Comparison of ENCODE assay signal across 12 cellular contexts in the genomic region with DNA sequence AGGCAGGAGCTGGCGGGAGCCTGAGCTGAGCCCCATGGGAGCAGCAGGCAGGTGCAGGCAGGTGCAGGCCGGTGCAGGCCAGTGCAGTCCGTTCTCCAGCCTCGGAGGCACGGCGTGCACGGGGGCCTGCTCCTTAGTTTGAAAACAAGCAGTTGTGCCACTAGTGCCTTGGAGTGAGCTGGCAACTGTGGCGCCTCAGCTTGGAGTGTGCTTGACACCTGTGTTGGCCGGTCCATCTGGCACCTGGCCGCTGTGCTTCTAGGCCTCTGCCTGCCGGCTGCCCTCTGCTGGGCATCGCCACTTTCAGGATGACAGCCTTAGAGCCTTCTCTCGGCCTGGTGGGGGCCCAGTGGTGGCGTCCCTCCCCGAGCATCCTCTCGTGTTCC. TPM values are rescaled to one million over a fixed set of nuclear protein-coding genes. Genes with fewer than 3 reads are reported as not detected.
DNase-seq lines count a peak whose midpoint lies in the region; ATAC-seq and TF ChIP-seq lines count a peak whose summit lies in the region.
"Had no signal": no experiment of that assay in that cellular context is flagged by ENCODE, and none has a peak within 500 bp of the region (broad histone marks: within the 10 kb centered on the region; RNA-seq: fewer than 3 reads in every experiment).

No MANE protein-coding gene starts in this region.

- no peak for TF ChIP-seq POLR2A in gastrocnemius medialis (IDR thresholded peaks at IDR 0.05)
- no peak for TF ChIP-seq POLR2A in erythroblast (IDR thresholded peaks at IDR 0.05; ENCODE audit: low read length)

- no peak for TF ChIP-seq EP300 in Ishikawa (IDR thresholded peaks at IDR 0.05; ENCODE audit: borderline replicate concordance)

- peak overlapping the region; percentile 44 to 66 (median 52) for H3K27ac ChIP-seq in gastrocnemius medialis

- TF ChIP-seq RAD21 in Ishikawa (IDR thresholded peaks at IDR 0.05; ENCODE audit: low read depth) = peak; percentile 16; the same call in 1 of the 2 replicates

- H3K36me3 ChIP-seq in gastrocnemius medialis = no peaks in the 10 kb centered on the region
- H3K36me3 ChIP-seq: MG63 had no signal

- H3K4me3 ChIP-seq in epithelial cell of esophagus (ENCODE audit: low read length) (no peak overlapping the region), gastrocnemius medialis (no peak overlapping the region)
- H3K4me3 ChIP-seq: dorsolateral prefrontal cortex, MG63 had no signal

- ATAC-seq in gastrocnemius medialis = peak; percentile 91 to 98
- ATAC-seq: naive thymus-derived CD8-positive, alpha-beta T cell had no signal

- intact Hi-C loops in gastrocnemius medialis (cut with DNase I; ENCODE audit: low total_unique reads) = loop anchor here (5.0 to 10.0 kb wide), 2 partner anchors 143 to 236 kb away; no protein-coding TSS in a partner anchor

- in situ Hi-C loops in gastrocnemius medialis (cut with MboI; ENCODE audit: low sequenced_read_pairs in 4 of 4) = loop anchor here in 2 of 4 donors (10.0 kb wide), 2 partner anchors 94 to 114 kb away; no protein-coding TSS in a partner anchor
- in situ Hi-C loops in GM13976 (cut with MboI; ENCODE audit: low sequenced_read_pairs, unreplicated experiment) = no loop called here

- DNase-seq in NCI-H774 (lab: John Stamatoyannopoulos, UW) (peak; percentile 40), epithelial cell of esophagus (ENCODE audit: low read depth) (peak; percentile 21), gastrocnemius medialis (peak; percentile 86 to 92), erythroblast (lab: John Stamatoyannopoulos, UW) (no peak), SKM-1 treated with dmso at 0.1 percent for 144 hours (lab: John Stamatoyannopoulos, UW; ENCODE audit: unreplicated experiment) (no peak), GM13976 (ENCODE audit: low spot score) (no peak)
- DNase-seq: activated CD4-positive, alpha-beta T cell treated with anti-CD3 and anti-CD28 coated beads for 48 hours; MG63; naive thymus-derived CD8-positive, alpha-beta T cell; stimulated activated naive CD4-positive, alpha-beta T cell had no signal

- peak; percentile 19 for TF ChIP-seq CTCF in epithelial cell of esophagus (IDR thresholded peaks at IDR 0.05; ENCODE audit: insufficient read depth, low read depth, low read length, missing control alignments)
- TF ChIP-seq CTCF in gastrocnemius medialis (IDR thresholded peaks at IDR 0.05 in 4 of 5, conservative IDR thresholded peaks at IDR 0.05 in 1 of 5) = peak; percentile 41 to 68 (median 58)
- TF ChIP-seq CTCF in GM13976 (IDR thresholded peaks at IDR 0.05; ENCODE audit: borderline replicate concordance, control extremely low read depth, extremely low read depth, insufficient read depth, missing control alignments) = no peak

- peaks cover 0 to 5% of the 10 kb centered on the region in 2 donors for H3K4me1 ChIP-seq in gastrocnemius medialis

- no peaks in the 10 kb centered on the region for H3K9me3 ChIP-seq in gastrocnemius medialis
- H3K9me3 ChIP-seq: MG63 had no signal

- no peaks in the 10 kb centered on the region for H3K27me3 ChIP-seq in gastrocnemius medialis
- H3K27me3 ChIP-seq: dorsolateral prefrontal cortex, MG63 had no signal

TF ChIP-seq in Ishikawa, 13 proteins besides CTCF, POLR2A, EP300 and RAD21:
- no peak for TF ChIP-seq EGR1 (IDR thresholded peaks at IDR 0.05)
- TF ChIP-seq TCF12 (IDR thresholded peaks at IDR 0.05; ENCODE audit: low read depth) = no peak
- no peak for TF ChIP-seq TEAD4 (IDR thresholded peaks at IDR 0.05)
- TF ChIP-seq FOXM1 (IDR thresholded peaks at IDR 0.05; ENCODE audit: borderline replicate concordance, low read depth) = no peak
- no peak for TF ChIP-seq CREB1 (IDR thresholded peaks at IDR 0.05; ENCODE audit: low read depth)
- TF ChIP-seq TAF1 (IDR thresholded peaks at IDR 0.05; ENCODE audit: low read depth) = no peak
- TF ChIP-seq, protein P1, sequence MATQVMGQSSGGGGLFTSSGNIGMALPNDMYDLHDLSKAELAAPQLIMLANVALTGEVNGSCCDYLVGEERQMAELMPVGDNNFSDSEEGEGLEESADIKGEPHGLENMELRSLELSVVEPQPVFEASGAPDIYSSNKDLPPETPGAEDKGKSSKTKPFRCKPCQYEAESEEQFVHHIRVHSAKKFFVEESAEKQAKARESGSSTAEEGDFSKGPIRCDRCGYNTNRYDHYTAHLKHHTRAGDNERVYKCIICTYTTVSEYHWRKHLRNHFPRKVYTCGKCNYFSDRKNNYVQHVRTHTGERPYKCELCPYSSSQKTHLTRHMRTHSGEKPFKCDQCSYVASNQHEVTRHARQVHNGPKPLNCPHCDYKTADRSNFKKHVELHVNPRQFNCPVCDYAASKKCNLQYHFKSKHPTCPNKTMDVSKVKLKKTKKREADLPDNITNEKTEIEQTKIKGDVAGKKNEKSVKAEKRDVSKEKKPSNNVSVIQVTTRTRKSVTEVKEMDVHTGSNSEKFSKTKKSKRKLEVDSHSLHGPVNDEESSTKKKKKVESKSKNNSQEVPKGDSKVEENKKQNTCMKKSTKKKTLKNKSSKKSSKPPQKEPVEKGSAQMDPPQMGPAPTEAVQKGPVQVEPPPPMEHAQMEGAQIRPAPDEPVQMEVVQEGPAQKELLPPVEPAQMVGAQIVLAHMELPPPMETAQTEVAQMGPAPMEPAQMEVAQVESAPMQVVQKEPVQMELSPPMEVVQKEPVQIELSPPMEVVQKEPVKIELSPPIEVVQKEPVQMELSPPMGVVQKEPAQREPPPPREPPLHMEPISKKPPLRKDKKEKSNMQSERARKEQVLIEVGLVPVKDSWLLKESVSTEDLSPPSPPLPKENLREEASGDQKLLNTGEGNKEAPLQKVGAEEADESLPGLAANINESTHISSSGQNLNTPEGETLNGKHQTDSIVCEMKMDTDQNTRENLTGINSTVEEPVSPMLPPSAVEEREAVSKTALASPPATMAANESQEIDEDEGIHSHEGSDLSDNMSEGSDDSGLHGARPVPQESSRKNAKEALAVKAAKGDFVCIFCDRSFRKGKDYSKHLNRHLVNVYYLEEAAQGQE (IDR thresholded peaks at IDR 0.05; ENCODE audit: low read depth) = no peak
- no peak for TF ChIP-seq ZBTB7A (IDR thresholded peaks at IDR 0.05; ENCODE audit: low read depth)
- TF ChIP-seq, protein P2, sequence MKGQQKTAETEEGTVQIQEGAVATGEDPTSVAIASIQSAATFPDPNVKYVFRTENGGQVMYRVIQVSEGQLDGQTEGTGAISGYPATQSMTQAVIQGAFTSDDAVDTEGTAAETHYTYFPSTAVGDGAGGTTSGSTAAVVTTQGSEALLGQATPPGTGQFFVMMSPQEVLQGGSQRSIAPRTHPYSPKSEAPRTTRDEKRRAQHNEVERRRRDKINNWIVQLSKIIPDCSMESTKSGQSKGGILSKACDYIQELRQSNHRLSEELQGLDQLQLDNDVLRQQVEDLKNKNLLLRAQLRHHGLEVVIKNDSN (IDR thresholded peaks at IDR 0.05) = no peak
- no peak for TF ChIP-seq NFIC (IDR thresholded peaks at IDR 0.05)
- TF ChIP-seq CEBPB (IDR thresholded peaks at IDR 0.05) = no peak
- no peak for TF ChIP-seq YY1 (IDR thresholded peaks at IDR 0.05; ENCODE audit: low read depth)

RNA-seq across cellular contexts. Expression of a gene that starts 47.9 kb away (rescaled TPM):
- total RNA-seq in gastrocnemius medialis = 10 to 100 TPM in 3 of 4 donors, 1 to 10 TPM in 1; 9.1 to 22.6 (median 21.1) TPM

Comparison
In these comparisons a context has a peak if more than half of its experiments do, and no peak if none do; other contexts are left out.
1. DNase-seq: peak in NCI-H774 (single experiment), epithelial cell of esophagus (single experiment) and gastrocnemius medialis (2 of 2); none in erythroblast (0 of 2), SKM-1 treated with dmso at 0.1 percent for 144 hours (single experiment) and GM13976 (single experiment).